24 cellular contexts compared by ENCODE assay signal in the genomic region with DNA sequence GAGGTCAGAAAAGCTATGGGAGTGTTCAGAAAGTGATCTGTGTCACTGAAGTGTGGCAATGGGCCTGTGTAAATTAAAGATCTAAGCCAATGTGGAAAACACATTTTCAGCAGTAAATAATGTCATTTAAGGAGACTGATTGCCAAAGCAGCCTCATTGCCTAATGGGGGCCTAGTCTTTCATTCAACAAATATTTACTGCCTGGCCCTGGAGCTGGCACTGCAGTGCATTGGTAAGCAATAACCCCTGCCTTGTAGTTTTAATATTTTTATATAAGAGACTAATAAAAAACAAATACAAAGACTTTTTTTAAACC.
DNase-seq lines count a peak whose midpoint lies in the region; ATAC-seq, FAIRE-seq and TF ChIP-seq lines count a peak whose summit lies in the region.
"Had no signal": no experiment of that assay in that cellular context is flagged by ENCODE, and none has a peak within 500 bp of the region (broad histone marks: within the 10 kb centered on the region; RNA-seq: fewer than 3 reads in every experiment).

No MANE protein-coding gene starts in this region.

- no peaks in the 10 kb centered on the region for H3K9me3 ChIP-seq in tibial nerve
- H3K9me3 ChIP-seq: BE2C, Caco-2, transverse colon had no signal

- H3K36me3 ChIP-seq in tibial nerve, result no peaks in the 10 kb centered on the region
- H3K36me3 ChIP-seq: BE2C, transverse colon had no signal

- ATAC-seq in GM18502 (IDR thresholded peaks at IDR 0.05; ENCODE audit: poor library complexity, unreplicated experiment) (no peak), GM19452 (IDR thresholded peaks at IDR 0.05; ENCODE audit: unreplicated experiment) (no peak)
- ATAC-seq: activated CD4-positive, alpha-beta T cell treated with anti-CD3 and anti-CD28 coated beads for 36 hours; effector memory CD8-positive, alpha-beta T cell; Right ventricle myocardium inferior; stimulated activated effector memory CD8-positive, alpha-beta T cell treated with anti-CD3 and anti-CD28 coated beads, Interleukin-12 subunit alpha, Interleukin-12 subunit beta, amount 100 ng/mL, for 72 hours had no signal

- no peaks in the 10 kb centered on the region for H3K27me3 ChIP-seq in tibial nerve
- H3K27me3 ChIP-seq: BE2C, transverse colon had no signal

- H3K27ac ChIP-seq in epithelial cell of prostate, result peak overlapping the region; percentile 63
- H3K27ac ChIP-seq in tibial nerve, result peak overlapping the region in 2 of 4 donors; percentile 58 to 70
- H3K27ac ChIP-seq: GM23248, transverse colon had no signal

- peak; percentile 18 to 62 for TF ChIP-seq EP300 in tibial nerve (IDR thresholded peaks at IDR 0.05)

- H3K4me3 ChIP-seq in lower leg skin (ENCODE audit: low read depth, poor library complexity, severe bottlenecking) (no peak overlapping the region), tibial nerve (no peak overlapping the region)
- H3K4me3 ChIP-seq: GM23248, transverse colon had no signal

- intact Hi-C loops in lower leg skin (cut with DNase I; ENCODE audit: low total_unique reads), result loop anchor here (10.0 kb wide), 1 partner anchor 326 kb away; a partner anchor contains a TSS

- peak; percentile 6 for DNase-seq in NCI-H345 treated with DMSO at 0.1 percent for 48 hours (lab: John Stamatoyannopoulos, UW; ENCODE audit: unreplicated experiment)
- no peak for DNase-seq in NCI-H345 (lab: John Stamatoyannopoulos, UW)
- DNase-seq in epithelial cell of prostate (ENCODE audit: low read depth, low spot score), result no peak
- DNase-seq in lower leg skin (ENCODE audit: low spot score in 2 of 2), result peak; percentile 71 to 85
- DNase-seq in tibial nerve (ENCODE audit: low spot score in 2 of 2), result peak in 1 of 2 donors; percentile 38
- DNase-seq in H54 (ENCODE audit: insufficient read length, low spot score), result no peak
- DNase-seq: 8988T; activated CD4-positive, alpha-beta T cell treated with anti-CD3 and anti-CD28 coated beads for 36 hours; activated effector memory CD4-positive, alpha-beta T cell treated with anti-CD3 and anti-CD28 coated beads, Interleukin-2, amount 50 U/mL, for 16 hours; amygdala; BE2C; Caco-2; effector memory CD8-positive, alpha-beta T cell; foreskin melanocyte; GM23248; KBM-7; NCI-H187 treated with DMSO at 0.1 percent for 48 hours; NCI-H446 treated with DMSO at 0.1 percent for 48 hours; nucleus accumbens; transverse colon had no signal

- TF ChIP-seq POLR2A in lower leg skin (IDR thresholded peaks at IDR 0.05) (no peak), tibial nerve (IDR thresholded peaks at IDR 0.05) (no peak), H54 (IDR thresholded peaks at IDR 0.05; ENCODE audit: low read depth, low read length) (no peak)

- peaks cover 0 to 21% (median 6%) of the 10 kb centered on the region in 4 donors for H3K4me1 ChIP-seq in tibial nerve
- H3K4me1 ChIP-seq: Caco-2, transverse colon had no signal

- FAIRE-seq in H54 (lab: Jason Lieb, UNC), result no peak

- TF ChIP-seq CTCF in lower leg skin (IDR thresholded peaks at IDR 0.05) (no peak), tibial nerve (IDR thresholded peaks at IDR 0.05) (no peak)

Comparison
In these comparisons a context has a peak if more than half of its experiments do, and no peak if none do; other contexts are left out.
1. DNase-seq: peak in NCI-H345 treated with DMSO at 0.1 percent for 48 hours (single experiment) and lower leg skin (2 of 2); none in NCI-H345 (single experiment), epithelial cell of prostate (single experiment) and H54 (single experiment).